10 cellular contexts compared by ENCODE assay signal in genomic region chr5:181164076-181164952, GRCh38. TPM values are rescaled to one million over a fixed set of nuclear protein-coding genes. Genes with fewer than 3 reads are reported as not detected.
A peak's percentile ranks its signal among the peaks of the same experiment; 100 is the strongest.
DNase-seq lines count a peak whose midpoint lies in the region; ATAC-seq, FAIRE-seq and TF ChIP-seq lines count a peak whose summit lies in the region.
"Had no signal": no experiment of that assay in that cellular context is flagged by ENCODE, and none has a peak within 500 bp of the region (broad histone marks: within the 10 kb centered on the region; RNA-seq: fewer than 3 reads in every experiment).

No MANE protein-coding gene starts in this region.

- peaks cover 72% of the 10 kb centered on the region for H3K4me1 Mint-ChIP-seq in activated CD8-positive, alpha-beta memory T cell treated with anti-CD3 and anti-CD28 coated beads, Interleukin-2, amount 10 ng/mL, durations not matched to agents 7 days and 5 days
- peaks cover 9 to 35% of the 10 kb centered on the region in 2 donors for H3K4me1 Mint-ChIP-seq in immature natural killer cell

- no peak overlapping the region for H3K4me3 ChIP-seq in AG10803 (ENCODE audit: low read length)

- DNase-seq in AG10803 (ENCODE audit: low read depth) (peak; percentile 21), GM18507 (ENCODE audit: extremely low spot score, insufficient read length, low read depth) (no peak), immature natural killer cell (peak in 1 of 3 donors; percentile 29), dedifferentiated amniotic fluid mesenchymal stem cell (ENCODE audit: extremely low spot score) (no peak)
- no peak for DNase-seq in activated CD8-positive, alpha-beta memory T cell treated with anti-CD3 and anti-CD28 coated beads, Interleukin-2, amount 10 ng/mL, durations not matched to agents 7 days and 5 days

- no peaks in the 10 kb centered on the region for H3K36me3 Mint-ChIP-seq in activated CD8-positive, alpha-beta memory T cell treated with anti-CD3 and anti-CD28 coated beads, Interleukin-2, amount 10 ng/mL, durations not matched to agents 7 days and 5 days
- no peaks in the 10 kb centered on the region for H3K36me3 Mint-ChIP-seq in immature natural killer cell

- no peaks in the 10 kb centered on the region for H3K9me3 Mint-ChIP-seq in activated CD8-positive, alpha-beta memory T cell treated with anti-CD3 and anti-CD28 coated beads, Interleukin-2, amount 10 ng/mL, durations not matched to agents 7 days and 5 days (ENCODE audit: low read depth)
- peaks cover 0 to 2% (median 0%) of the 10 kb centered on the region in 6 donors for H3K9me3 Mint-ChIP-seq in immature natural killer cell

- no peak for TF ChIP-seq CTCF in AG10803 (conservative IDR thresholded peaks at IDR 0.05; ENCODE audit: low read length)

- H3K27ac Mint-ChIP-seq in activated CD8-positive, alpha-beta memory T cell treated with anti-CD3 and anti-CD28 coated beads, Interleukin-2, amount 10 ng/mL, durations not matched to agents 7 days and 5 days: peak overlapping the region; percentile 81
- peak overlapping the region in 5 of 6 donors; percentile 39 to 96 (median 90) for H3K27ac Mint-ChIP-seq in immature natural killer cell

- H3K27me3 Mint-ChIP-seq in activated CD8-positive, alpha-beta memory T cell treated with anti-CD3 and anti-CD28 coated beads, Interleukin-2, amount 10 ng/mL, durations not matched to agents 7 days and 5 days: peaks cover 52% of the 10 kb centered on the region
- H3K27me3 Mint-ChIP-seq in immature natural killer cell (ENCODE audit: low read depth in 3 of 3): peaks cover 23 to 53% (median 45%) of the 10 kb centered on the region in 3 donors

- ATAC-seq in activated CD8-positive, alpha-beta memory T cell treated with anti-CD3 and anti-CD28 coated beads, Interleukin-2, amount 10 ng/mL, durations not matched to agents 7 days and 5 days: no peak
- ATAC-seq in GM21526 (IDR thresholded peaks at IDR 0.05; ENCODE audit: low FRiP score, unreplicated experiment) (no peak), HG03025 (IDR thresholded peaks at IDR 0.05; ENCODE audit: low FRiP score, unreplicated experiment) (no peak), HG02981 (IDR thresholded peaks at IDR 0.05; ENCODE audit: unreplicated experiment) (no peak)

- peak; percentile 75 for FAIRE-seq in GM18507 (lab: Jason Lieb, UNC)

- CTCF ChIA-PET in activated CD8-positive, alpha-beta memory T cell treated with anti-CD3 and anti-CD28 coated beads, Interleukin-2, amount 10 ng/mL, durations not matched to agents 7 days and 5 days (lab: Charles Lee): interaction anchor here (1.0 to 1.4 kb wide), 3 partner anchors 8 to 28 kb away, joined by 3 to 7 read pairs (median 4); no protein-coding TSS in a partner anchor

- peak overlapping the region; percentile 66 for H3K4me3 Mint-ChIP-seq in activated CD8-positive, alpha-beta memory T cell treated with anti-CD3 and anti-CD28 coated beads, Interleukin-2, amount 10 ng/mL, durations not matched to agents 7 days and 5 days
- peak overlapping the region in 4 of 5 donors; percentile 71 to 88 (median 78) for H3K4me3 Mint-ChIP-seq in immature natural killer cell

RNA-seq across cellular contexts. Expression of gene OR2V2, which starts 16.9 kb away (rescaled TPM):
- total RNA-seq in activated CD8-positive, alpha-beta memory T cell treated with anti-CD3 and anti-CD28 coated beads, Interleukin-2, amount 10 ng/mL, durations not matched to agents 7 days and 5 days: not detected
- polyA plus RNA-seq in immature natural killer cell: not detected
- total RNA-seq: lung microvascular endothelial cell, NCI-H460 had no signal

RNA-seq across cellular contexts. Expression of gene OR2V1, which starts 33.3 kb away (rescaled TPM):
- not detected for total RNA-seq in activated CD8-positive, alpha-beta memory T cell treated with anti-CD3 and anti-CD28 coated beads, Interleukin-2, amount 10 ng/mL, durations not matched to agents 7 days and 5 days
- not detected for polyA plus RNA-seq in immature natural killer cell
- total RNA-seq: lung microvascular endothelial cell, NCI-H460 had no signal

RNA-seq across cellular contexts. Expression of gene TRIM7, which starts 40.7 kb away (rescaled TPM):
- 1 to 10 TPM; 1.6 to 1.7 TPM for total RNA-seq in activated CD8-positive, alpha-beta memory T cell treated with anti-CD3 and anti-CD28 coated beads, Interleukin-2, amount 10 ng/mL, durations not matched to agents 7 days and 5 days
- polyA plus RNA-seq in immature natural killer cell: under 1 TPM in 1 of 3 donors, not detected in 2; 0.50 TPM

RNA-seq across cellular contexts. Expression of gene TRIM41, which starts 58.8 kb away (rescaled TPM):
- total RNA-seq in activated CD8-positive, alpha-beta memory T cell treated with anti-CD3 and anti-CD28 coated beads, Interleukin-2, amount 10 ng/mL, durations not matched to agents 7 days and 5 days: 10 to 100 TPM; 40.7 to 44.9 TPM
- 1 to 10 TPM in 2 of 3 donors, under 1 TPM in 1; 0.80 to 2.3 (median 1.7) TPM for polyA plus RNA-seq in immature natural killer cell
